10 cellular contexts compared by ENCODE assay signal in genomic region chr6:7673063-7673536, GRCh38. TPM values are rescaled to one million over a fixed set of nuclear protein-coding genes. Genes with fewer than 3 reads are reported as not detected.
DNase-seq lines count a peak whose midpoint lies in the region; ATAC-seq, FAIRE-seq and TF ChIP-seq lines count a peak whose summit lies in the region.
"Had no signal": no experiment of that assay in that cellular context is flagged by ENCODE, and none has a peak within 500 bp of the region (broad histone marks: within the 10 kb centered on the region; RNA-seq: fewer than 3 reads in every experiment).

No MANE protein-coding gene starts in this region.

- H3K36me3 Mint-ChIP-seq in T-helper 17 cell (ENCODE audit: low read depth) = peaks cover 5% of the 10 kb centered on the region
- H3K36me3 Mint-ChIP-seq in activated CD8-positive, alpha-beta memory T cell treated with anti-CD3 and anti-CD28 coated beads, Interleukin-2, amount 10 ng/mL, durations not matched to agents 7 days and 5 days = no peaks in the 10 kb centered on the region

- peaks cover 0 to 6% (median 5%) of the 10 kb centered on the region in 3 donors for H3K27me3 ChIP-seq in gastrocnemius medialis

- CTCF ChIA-PET in activated CD8-positive, alpha-beta memory T cell treated with anti-CD3 and anti-CD28 coated beads, Interleukin-2, amount 10 ng/mL, durations not matched to agents 7 days and 5 days (lab: Charles Lee) = no interaction called here

- FAIRE-seq in H54 (lab: Jason Lieb, UNC) = peak; percentile 50

- H3K9me3 Mint-ChIP-seq in activated CD8-positive, alpha-beta memory T cell treated with anti-CD3 and anti-CD28 coated beads, Interleukin-2, amount 10 ng/mL, durations not matched to agents 7 days and 5 days (ENCODE audit: low read depth) = no peaks in the 10 kb centered on the region
- H3K9me3 Mint-ChIP-seq: central memory CD8-positive, alpha-beta T cell had no signal

- H3K4me3 ChIP-seq in gastrocnemius medialis = peak overlapping the region in 3 of 4 donors; percentile 10 to 22 (median 13)
- H3K4me3 ChIP-seq: PC-9 had no signal

- no peaks in the 10 kb centered on the region for H3K4me1 ChIP-seq in gastrocnemius medialis

- in situ Hi-C loops in SK-MEL-5 (cut with HindIII; ENCODE audit: low pct_unique_long_range_greater_than_20kb, low sequenced_read_pairs) = no loop called here
- in situ Hi-C loops in gastrocnemius medialis (cut with MboI; ENCODE audit: low sequenced_read_pairs in 4 of 4) = no loop called here

- peak; percentile 50 to 95 for ATAC-seq in left cardiac atrium
- peak in 1 of 2 donors; percentile 39 for ATAC-seq in gastrocnemius medialis
- no peak for ATAC-seq in T-helper 17 cell
- ATAC-seq in activated CD8-positive, alpha-beta memory T cell treated with anti-CD3 and anti-CD28 coated beads, Interleukin-2, amount 10 ng/mL, durations not matched to agents 7 days and 5 days = no peak

- H3K27ac ChIP-seq in gastrocnemius medialis = peak overlapping the region in 1 of 4 donors; percentile 7
- H3K27ac ChIP-seq: PC-9 had no signal

- no peak for TF ChIP-seq CTCF in gastrocnemius medialis (IDR thresholded peaks at IDR 0.05 in 4 of 5, conservative IDR thresholded peaks at IDR 0.05 in 1 of 5)

- no peaks in the 10 kb centered on the region for H3K4me1 Mint-ChIP-seq in T-helper 17 cell
- H3K4me1 Mint-ChIP-seq in activated CD8-positive, alpha-beta memory T cell treated with anti-CD3 and anti-CD28 coated beads, Interleukin-2, amount 10 ng/mL, durations not matched to agents 7 days and 5 days = no peaks in the 10 kb centered on the region
- H3K4me1 Mint-ChIP-seq: central memory CD8-positive, alpha-beta T cell had no signal

- DNase-seq in H54 (ENCODE audit: insufficient read length, low spot score) (peak; percentile 65), SK-MEL-5 (ENCODE audit: low read depth, low spot score) (peak; percentile 22), left cardiac atrium (peak; percentile 58), gastrocnemius medialis (peak in 1 of 2 donors; percentile 62), T-helper 17 cell (no peak), superior temporal gyrus (ENCODE audit: extremely low spot score) (no peak)
- DNase-seq in stimulated activated CD4-positive, alpha-beta T cell treated with anti-CD3 and anti-CD28 coated beads, Interleukin-4, amount 100 ng/mL, for 1 hour = no peak
- no peak for DNase-seq in activated CD8-positive, alpha-beta memory T cell treated with anti-CD3 and anti-CD28 coated beads, Interleukin-2, amount 10 ng/mL, durations not matched to agents 7 days and 5 days

- H3K4me3 Mint-ChIP-seq in T-helper 17 cell = no peak overlapping the region
- no peak overlapping the region for H3K4me3 Mint-ChIP-seq in activated CD8-positive, alpha-beta memory T cell treated with anti-CD3 and anti-CD28 coated beads, Interleukin-2, amount 10 ng/mL, durations not matched to agents 7 days and 5 days
- H3K4me3 Mint-ChIP-seq: central memory CD8-positive, alpha-beta T cell had no signal

- TF ChIP-seq POLR2A in H54 (IDR thresholded peaks at IDR 0.05; ENCODE audit: low read depth, low read length) = no peak
- TF ChIP-seq POLR2A in gastrocnemius medialis (IDR thresholded peaks at IDR 0.05) = no peak

- intact Hi-C loops in left cardiac atrium (cut with DNase I) (no loop called here), gastrocnemius medialis (cut with DNase I; ENCODE audit: low total_unique reads) (no loop called here)

- no peaks in the 10 kb centered on the region for H3K36me3 ChIP-seq in gastrocnemius medialis

- peaks cover 61% of the 10 kb centered on the region for H3K27me3 Mint-ChIP-seq in T-helper 17 cell
- peaks cover 9% of the 10 kb centered on the region for H3K27me3 Mint-ChIP-seq in activated CD8-positive, alpha-beta memory T cell treated with anti-CD3 and anti-CD28 coated beads, Interleukin-2, amount 10 ng/mL, durations not matched to agents 7 days and 5 days

- no peak overlapping the region for H3K27ac Mint-ChIP-seq in T-helper 17 cell
- no peak overlapping the region for H3K27ac Mint-ChIP-seq in activated CD8-positive, alpha-beta memory T cell treated with anti-CD3 and anti-CD28 coated beads, Interleukin-2, amount 10 ng/mL, durations not matched to agents 7 days and 5 days

- no peaks in the 10 kb centered on the region for H3K9me3 ChIP-seq in gastrocnemius medialis
- H3K9me3 ChIP-seq in T-helper 17 cell (ENCODE audit: control insufficient read depth, low read length, poor library complexity, severe bottlenecking) = no peaks in the 10 kb centered on the region

RNA-seq across cellular contexts. Expression of gene BMP6, which starts 52.8 kb away (rescaled TPM):
- 0.05 TPM in 2 replicates for total RNA-seq in SK-MEL-5 (2014; rRNA removed; shearing (Covaris generic))
- 0.45 and 0.76 TPM in 2 replicates for polyA plus RNA-seq in SK-MEL-5 (2015; cell fraction: cytosol; rRNA removed)
- polyA plus RNA-seq in SK-MEL-5 (2015; cell fraction: nucleus; rRNA removed) = 0.19 and 0.28 TPM in 2 replicates
- total RNA-seq in left cardiac atrium (10 to 100 TPM in 1 of 2 donors, 1 to 10 TPM in 1; 2.1 to 13.4 TPM), gastrocnemius medialis (1 to 10 TPM; 1.7 to 8.3 (median 3.3) TPM), T-helper 17 cell (10 to 100 TPM in 1 of 2 donors, under 1 TPM in 1; 0.45 to 16.8 TPM)
- total RNA-seq in activated CD8-positive, alpha-beta memory T cell treated with anti-CD3 and anti-CD28 coated beads, Interleukin-2, amount 10 ng/mL, durations not matched to agents 7 days and 5 days = not detected
- total RNA-seq: PC-9 had no signal

Comparison
In these comparisons a context has a peak if more than half of its experiments do, and no peak if none do; other contexts are left out.
1. DNase-seq: peak in H54 (single experiment), SK-MEL-5 (single experiment) and left cardiac atrium (single experiment); none in T-helper 17 cell (0 of 3), stimulated activated CD4-positive, alpha-beta T cell treated with anti-CD3 and anti-CD28 coated beads, Interleukin-4, amount 100 ng/mL, for 1 hour (single experiment), activated CD8-positive, alpha-beta memory T cell treated with anti-CD3 and anti-CD28 coated beads, Interleukin-2, amount 10 ng/mL, durations not matched to agents 7 days and 5 days (single experiment) and superior temporal gyrus (single experiment).
2. ATAC-seq: peak in left cardiac atrium (2 of 2); none in T-helper 17 cell (single experiment) and activated CD8-positive, alpha-beta memory T cell treated with anti-CD3 and anti-CD28 coated beads, Interleukin-2, amount 10 ng/mL, durations not matched to agents 7 days and 5 days (single experiment).